Comparison of ENCODE assay signal across 19 cellular contexts in the genomic region with DNA sequence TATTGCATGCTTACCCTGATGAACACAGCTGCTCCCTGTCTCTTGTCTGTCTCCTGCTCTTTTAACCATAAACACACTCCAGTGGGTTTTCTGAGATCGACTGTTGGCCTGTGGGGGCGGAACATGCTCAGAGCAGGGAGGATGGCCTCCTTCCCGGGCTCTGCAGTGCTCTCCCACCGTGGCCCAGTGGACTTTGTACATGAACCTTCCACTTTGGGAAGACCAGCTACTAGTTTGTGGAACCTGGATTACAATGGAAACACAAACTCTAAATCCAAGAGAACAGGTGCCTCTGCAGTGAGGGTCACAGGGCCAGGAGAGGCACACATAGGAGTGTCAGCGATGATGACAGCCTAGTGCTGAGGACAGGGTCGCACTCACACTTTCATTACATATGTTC. TPM values are rescaled to one million over a fixed set of nuclear protein-coding genes. Genes with fewer than 3 reads are reported as not detected.
DNase-seq lines count a peak whose midpoint lies in the region; ATAC-seq, FAIRE-seq and TF ChIP-seq lines count a peak whose summit lies in the region.
"Had no signal": no experiment of that assay in that cellular context is flagged by ENCODE, and none has a peak within 500 bp of the region (broad histone marks: within the 10 kb centered on the region; RNA-seq: fewer than 3 reads in every experiment).

No MANE protein-coding gene starts in this region.

- in situ Hi-C loops in K562 (cut with MboI) = no loop called here

- no peaks in the 10 kb centered on the region for H3K79me1 ChIP-seq in neuronal stem cell (ENCODE audit: low read depth, low read length)

- no peak overlapping the region for H2BK15ac ChIP-seq in neuronal stem cell (ENCODE audit: low read length)

- no peak overlapping the region for H3K18ac ChIP-seq in neuronal stem cell (ENCODE audit: low read length)

- H3K4me3 Mint-ChIP-seq in CD4-positive, alpha-beta T cell = no peak overlapping the region
- peak overlapping the region in 1 of 7 donors; percentile 40 for H3K4me3 Mint-ChIP-seq in CD8-positive, alpha-beta memory T cell
- H3K4me3 Mint-ChIP-seq in memory B cell = no peak overlapping the region
- H3K4me3 Mint-ChIP-seq: dendritic cell treated with granulocyte-macrophage colony-stimulating factor and Interleukin-4, amounts not matched to agents 40 ng/mL and 50 ng/mL, for 4 days had no signal

- no peak for FAIRE-seq in K562 (lab: Jason Lieb, UNC)
- FAIRE-seq: bronchial epithelial cell, islet of Langerhans, RCC 7860 had no signal

- POLR2A ChIA-PET in CD4-positive, alpha-beta T cell (lab: Charles Lee) = interaction anchor here (0.7 to 2.9 kb wide), 6 partner anchors 9 to 90 kb away, joined by 3 to 10 read pairs (median 6); no protein-coding TSS in a partner anchor
- POLR2A ChIA-PET in CD8-positive, alpha-beta memory T cell (lab: Charles Lee) = no interaction called here
- POLR2A ChIA-PET in K562 (lab: Yijun Ruan, JAX) = no interaction called here

- no peak for DNase-seq in CD4-positive, alpha-beta T cell
- no peak for DNase-seq in CD8-positive, alpha-beta memory T cell
- DNase-seq in K562 (ENCODE audit: extremely low read depth in 1 of 4, low spot score in 3 of 4) = no peak
- no peak for DNase-seq in memory B cell (ENCODE audit: low spot score in 2 of 2)
- no peak for DNase-seq in neuronal stem cell (ENCODE audit: low spot score)
- DNase-seq in uterus = no peak
- DNase-seq in activated CD4-positive, CD25-positive, alpha-beta regulatory T cell treated with anti-CD3 and anti-CD28 coated beads, Interleukin-2, amount 50 U/mL, for 72 hours = no peak
- DNase-seq in substantia nigra (lab: John Stamatoyannopoulos, UW) = no peak
- DNase-seq: activated gamma-delta T cell treated with Interleukin-2 at 50 U/mL for 16 hours, Caco-2, EL, mesenchymal stem cell, NCI-H2107, SK-N-SH, T-helper 9 cell had no signal

- no peak for TF ChIP-seq POLR2A in K562 (conservative IDR thresholded peaks at IDR 0.05)
- TF ChIP-seq POLR2A in uterus (IDR thresholded peaks at IDR 0.05) = no peak

- no peak overlapping the region for H4K91ac ChIP-seq in neuronal stem cell (ENCODE audit: low read depth, low read length, poor library complexity)

- H3K14ac ChIP-seq in neuronal stem cell (ENCODE audit: low read length) = no peak overlapping the region

- H3K79me2 ChIP-seq in K562 (ENCODE audit: control insufficient read depth, insufficient read depth, low read length) = no peaks in the 10 kb centered on the region

- no peak overlapping the region for H3K4me3 ChIP-seq in CD8-positive, alpha-beta memory T cell (ENCODE audit: low read length)
- H3K4me3 ChIP-seq in K562 (no peak overlapping the region), neuronal stem cell (ENCODE audit: low read length in 2 of 2) (no peak overlapping the region), uterus (no peak overlapping the region)

- no peaks in the 10 kb centered on the region for H3K27me3 Mint-ChIP-seq in CD4-positive, alpha-beta T cell
- peaks cover 0 to 2% of the 10 kb centered on the region in 2 donors for H3K27me3 Mint-ChIP-seq in CD8-positive, alpha-beta memory T cell
- H3K27me3 Mint-ChIP-seq in memory B cell = no peaks in the 10 kb centered on the region

- no peak overlapping the region for H4K8ac ChIP-seq in neuronal stem cell (ENCODE audit: low read depth, low read length)

- CTCF ChIA-PET in CD4-positive, alpha-beta T cell (lab: Charles Lee) = no interaction called here
- CTCF ChIA-PET in CD8-positive, alpha-beta memory T cell (lab: Charles Lee) = interaction anchor here (1.1 to 4.1 kb wide), 6 partner anchors 9 to 169 kb away, joined by 3 to 29 read pairs (median 7); no protein-coding TSS in a partner anchor
- CTCF ChIA-PET in K562 (lab: Yijun Ruan, JAX; ENCODE audit: low intra/inter-chr PET ratio) = no interaction called here

- TF ChIP-seq RAD21 in K562 (CRISPR knock-in tag; conservative IDR thresholded peaks at IDR 0.05 in 1 of 2, IDR thresholded peaks at IDR 0.05 in 1 of 2) = no peak

- no TSS peak for BruUV-seq in K562 (replicated peaks; lab: Mats Ljungman, UMichigan)

- H2AFZ ChIP-seq in K562 (ENCODE audit: low read depth, low read length) (no peak overlapping the region), neuronal stem cell (ENCODE audit: low read length) (no peak overlapping the region)

- H2BK5ac ChIP-seq in neuronal stem cell (ENCODE audit: low read length) = no peak overlapping the region

- H2AK5ac ChIP-seq in neuronal stem cell (ENCODE audit: low read depth, low read length) = no peak overlapping the region

- peaks cover 46% of the 10 kb centered on the region for H3K4me1 ChIP-seq in CD8-positive, alpha-beta memory T cell (ENCODE audit: insufficient read depth, low read length)
- H3K4me1 ChIP-seq in K562 (replicated peaks in 1 of 2; ENCODE audit: control insufficient read depth in 2 of 2, insufficient read depth in 2 of 2, low read length in 2 of 2) (peaks cover 0 to 12% of the 10 kb centered on the region in 2 experiments; a peak in 3 of 5 replicates), neuronal stem cell (ENCODE audit: control insufficient read depth in 2 of 2, insufficient read depth in 1 of 2, low read depth in 1 of 2, low read length in 2 of 2) (no peaks in the 10 kb centered on the region), uterus (no peaks in the 10 kb centered on the region)

- H3K27ac ChIP-seq in CD4-positive, alpha-beta T cell (ENCODE audit: low read depth, low read length) = no peak overlapping the region
- no peak overlapping the region for H3K27ac ChIP-seq in CD8-positive, alpha-beta memory T cell (ENCODE audit: low read depth, low read length)
- H3K27ac ChIP-seq in K562 (ENCODE audit: extremely low read depth, low read depth, low read length) = no peak overlapping the region
- H3K27ac ChIP-seq in neuronal stem cell (replicated peaks; ENCODE audit: low read length) = no peak overlapping the region
- H3K27ac ChIP-seq in uterus = no peak overlapping the region
- H3K27ac ChIP-seq in substantia nigra (ENCODE audit: low read depth, low read length, poor library complexity, severe bottlenecking) = no peak overlapping the region

- no peak overlapping the region for H3K9ac ChIP-seq in K562 (ENCODE audit: insufficient read depth in 1 of 2, low read depth in 2 of 2, low read length in 2 of 2)
- H3K9ac ChIP-seq in neuronal stem cell (ENCODE audit: low read depth, low read length, poor library complexity) = no peak overlapping the region
- H3K9ac ChIP-seq: SK-N-SH had no signal

- H3K4me2 ChIP-seq in K562 (ENCODE audit: insufficient read depth, low read length) (no peak overlapping the region), neuronal stem cell (ENCODE audit: insufficient read depth, low read length, poor library complexity, severe bottlenecking) (no peak overlapping the region)
- H3K4me2 ChIP-seq: SK-N-SH had no signal

- H3K9me3 Mint-ChIP-seq in CD4-positive, alpha-beta T cell = no peaks in the 10 kb centered on the region
- H3K9me3 Mint-ChIP-seq in CD8-positive, alpha-beta memory T cell = no peaks in the 10 kb centered on the region
- H3K9me3 Mint-ChIP-seq in memory B cell = peaks cover 3% of the 10 kb centered on the region
- H3K9me3 Mint-ChIP-seq: dendritic cell treated with granulocyte-macrophage colony-stimulating factor and Interleukin-4, amounts not matched to agents 40 ng/mL and 50 ng/mL, for 4 days had no signal

- H3K4me1 Mint-ChIP-seq in CD4-positive, alpha-beta T cell (ENCODE audit: low read depth) = peaks cover 53% of the 10 kb centered on the region
- H3K4me1 Mint-ChIP-seq in CD8-positive, alpha-beta memory T cell = peaks cover 67 to 87% (median 75%) of the 10 kb centered on the region in 3 donors
- H3K4me1 Mint-ChIP-seq in memory B cell = peaks cover 14% of the 10 kb centered on the region

- no peak for TF ChIP-seq CTCF in CD4-positive, alpha-beta T cell (IDR thresholded peaks at IDR 0.05)
- TF ChIP-seq CTCF in K562 (IDR thresholded peaks at IDR 0.05 in 2 of 3, conservative IDR thresholded peaks at IDR 0.05 in 1 of 3; ENCODE audit: insufficient read depth in 2 of 3, low read depth in 1 of 3, low read length in 3 of 3) (no peak), uterus (IDR thresholded peaks at IDR 0.05) (no peak)

- peak overlapping the region; percentile 67 for H3K27ac Mint-ChIP-seq in CD4-positive, alpha-beta T cell
- peak overlapping the region in 7 of 8 donors; percentile 21 to 89 (median 63) for H3K27ac Mint-ChIP-seq in CD8-positive, alpha-beta memory T cell
- peak overlapping the region; percentile 45 for H3K27ac Mint-ChIP-seq in memory B cell
- H3K27ac Mint-ChIP-seq: dendritic cell treated with granulocyte-macrophage colony-stimulating factor and Interleukin-4, amounts not matched to agents 40 ng/mL and 50 ng/mL, for 4 days had no signal

- H3K9me3 ChIP-seq in CD4-positive, alpha-beta T cell (ENCODE audit: control insufficient read depth, low read length) = no peaks in the 10 kb centered on the region
- no peaks in the 10 kb centered on the region for H3K9me3 ChIP-seq in CD8-positive, alpha-beta memory T cell (ENCODE audit: low read length)
- H3K9me3 ChIP-seq in K562 (replicated peaks; ENCODE audit: control insufficient read depth, insufficient read depth, low read depth, low read length) = no peaks in the 10 kb centered on the region
- peaks cover 5% of the 10 kb centered on the region in 2 donors for H3K9me3 ChIP-seq in neuronal stem cell (replicated peaks in 1 of 2; ENCODE audit: control insufficient read depth in 2 of 2, insufficient read depth in 1 of 2, low read depth in 1 of 2, low read length in 2 of 2)
- H3K9me3 ChIP-seq in uterus = no peaks in the 10 kb centered on the region
- H3K9me3 ChIP-seq: Caco-2, SK-N-SH had no signal

- no peak overlapping the region for H3K4ac ChIP-seq in neuronal stem cell (ENCODE audit: low read length)

- no peaks in the 10 kb centered on the region for H4K20me1 ChIP-seq in K562 (replicated peaks; ENCODE audit: control insufficient read depth, insufficient read depth, low read length)

- whole genome bisulfite sequencing in K562 (ENCODE audit: insufficient coverage, low coverage, missing lambda C conversion rate) = 33% methylated on average over 6 of the region's 6 CpGs
- no CpG with 5 or more reads among the region's 6 CpGs for WGBS in neuronal stem cell (ENCODE audit: extremely low coverage in 2 of 2, insufficient read length in 2 of 2, insufficient replicate concordance in 1 of 2), 2 donors

- no peak overlapping the region for H2BK12ac ChIP-seq in neuronal stem cell (ENCODE audit: low read length)

- no peak overlapping the region for H2BK120ac ChIP-seq in neuronal stem cell (ENCODE audit: low read depth, low read length)

- TF ChIP-seq EP300 in K562 (IDR thresholded peaks at IDR 0.05; ENCODE audit: low read length) = no peak

- no peaks in the 10 kb centered on the region for H3K9me1 ChIP-seq in K562 (ENCODE audit: control insufficient read depth, insufficient read depth, low read length)

- no peak for ATAC-seq in CD4-positive, alpha-beta T cell (ENCODE audit: poor library complexity)
- ATAC-seq in K562 = no peak
- no peak for ATAC-seq in memory B cell (ENCODE audit: low read depth)

- peaks cover 25% of the 10 kb centered on the region for H3K36me3 ChIP-seq in CD8-positive, alpha-beta memory T cell (ENCODE audit: insufficient read depth, low read length)
- H3K36me3 ChIP-seq in K562 (ENCODE audit: control insufficient read depth, insufficient read depth, low read length) (no peaks in the 10 kb centered on the region), neuronal stem cell (replicated peaks in 1 of 2; ENCODE audit: control insufficient read depth in 2 of 2, insufficient read depth in 2 of 2, low read length in 2 of 2) (peaks cover 0 to 5% of the 10 kb centered on the region in 2 donors), uterus (no peaks in the 10 kb centered on the region)

- intact Hi-C loops in CD4-positive, alpha-beta T cell (cut with DNase I, micrococcal nuclease) = no loop called here
- intact Hi-C loops in K562 (cut with micrococcal nuclease) = no loop called here
- intact Hi-C loops in uterus (cut with DNase I; ENCODE audit: low total_unique reads) = no loop called here

- H3K36me3 Mint-ChIP-seq in CD4-positive, alpha-beta T cell (ENCODE audit: low read depth) = peaks cover 45% of the 10 kb centered on the region
- H3K36me3 Mint-ChIP-seq in CD8-positive, alpha-beta memory T cell = peaks cover 4 to 49% (median 18%) of the 10 kb centered on the region in 3 donors
- H3K36me3 Mint-ChIP-seq in memory B cell = peaks cover 16% of the 10 kb centered on the region

- no peaks in the 10 kb centered on the region for H3K27me3 ChIP-seq in CD4-positive, alpha-beta T cell (ENCODE audit: control insufficient read depth, insufficient read depth, low read length)
- H3K27me3 ChIP-seq in CD8-positive, alpha-beta memory T cell (ENCODE audit: insufficient read depth, low read length, poor library complexity, severe bottlenecking) = no peaks in the 10 kb centered on the region
- H3K27me3 ChIP-seq in K562 (ENCODE audit: control insufficient read depth in 2 of 2, insufficient read depth in 2 of 2, low read length in 2 of 2) = peaks cover 0 to 3% of the 10 kb centered on the region in 2 experiments; a peak in 2 of 5 replicates
- H3K27me3 ChIP-seq in neuronal stem cell (ENCODE audit: control insufficient read depth in 3 of 3, insufficient read depth in 3 of 3, low read depth in 1 of 3, low read length in 3 of 3) = peaks cover 0 to 2% (median 0%) of the 10 kb centered on the region in 3 experiments
- no peaks in the 10 kb centered on the region for H3K27me3 ChIP-seq in uterus

- no peak overlapping the region for H3K23ac ChIP-seq in neuronal stem cell (ENCODE audit: low read depth, low read length, poor library complexity)

RNA-seq across cellular contexts. Expression of a gene that starts 56.5 kb away (rescaled TPM):
- total RNA-seq in CD4-positive, alpha-beta T cell = 100 to 1,000 TPM; 284 to 308 TPM
- 100 to 1,000 TPM; 145 to 147 TPM for total RNA-seq in CD8-positive, alpha-beta memory T cell
- polyA plus RNA-seq in CD8-positive, alpha-beta memory T cell = 109 TPM
- total RNA-seq in K562 (2011; cell fraction: chromatin; rRNA removed; ENCODE audit: low replicate concordance) = 3.0 and 4.1 TPM in 2 replicates
- total RNA-seq in K562 (2011; cell fraction: nucleolus; rRNA removed) = 3.0 and 4.2 TPM in 2 replicates
- 6.4 and 7.3 TPM in 2 replicates for total RNA-seq in K562 (2011; cell fraction: nucleoplasm; rRNA removed)
- total RNA-seq in K562 (2014; rRNA removed) (6.4 and 6.5 TPM in 2 replicates), K562 (2014; rRNA removed; fragmentation: Illumina TruSeq; extraction: Trizol) (8.1 and 9.6 TPM in 2 replicates), K562 (2015; rRNA removed; fragmentation: Illumina TruSeq; extraction: Trizol) (4.5 and 6.1 TPM in 2 replicates), K562 (2021) (10.5 and 13.6 TPM in 2 replicates), uterus (10 to 100 TPM; 20.2 to 58.8 (median 25.7) TPM)
- polyA plus RNA-seq in K562 (2011; rRNA removed) (4.1 and 4.8 TPM in 2 replicates), K562 (2014; fragmentation: Illumina TruSeq; extraction: Trizol) (5.9 TPM in 2 replicates), K562 (2014; fragmentation: Nextera tagmentation; extraction: Ambion mirVana) (1 to 10 TPM; 1.8 to 2.2 TPM), K562 (2014; rRNA removed) (3.0 and 3.3 TPM in 2 replicates)
- 2.1 and 2.7 TPM in 2 replicates for polyA plus RNA-seq in K562 (2011; cell fraction: cytosol; rRNA removed)
- polyA plus RNA-seq in K562 (2011; cell fraction: nucleus; rRNA removed) = 1.3 and 2.2 TPM in 2 replicates
- 6.4 and 7.3 TPM in 2 replicates for polyA plus RNA-seq in K562 (2012)
- polyA minus RNA-seq in K562 (2011; rRNA and poly(A)+ RNA removed) = 4.6 and 5.4 TPM in 2 replicates
- polyA minus RNA-seq in K562 (2011; cell fraction: cytosol; rRNA and poly(A)+ RNA removed) = 3.5 and 4.4 TPM in 2 replicates
- 1.00 and 1.3 TPM in 2 replicates for polyA minus RNA-seq in K562 (2011; cell fraction: nucleus; rRNA and poly(A)+ RNA removed)
- polyA plus RNA-seq in neuronal stem cell (2013, experiment 1 of 2) = 42.9 TPM
- polyA plus RNA-seq in neuronal stem cell (2013, experiment 2 of 2) = 42.1 TPM
